ENCODE assay signal across 8 cellular contexts in genomic region chr17:78359216-78359935, GRCh38. TPM values are rescaled to one million over a fixed set of nuclear protein-coding genes. Genes with fewer than 3 reads are reported as not detected.
A peak's percentile ranks its signal among the peaks of the same experiment; 100 is the strongest.
DNase-seq lines count a peak whose midpoint lies in the region; ATAC-seq and TF ChIP-seq lines count a peak whose summit lies in the region.

No MANE protein-coding gene starts in this region.

- peaks cover 26 to 32% of the 10 kb centered on the region in 2 experiments for H3K4me1 ChIP-seq in SK-N-SH (ENCODE audit: control insufficient read depth in 1 of 2, insufficient read depth in 2 of 2, low read depth in 1 of 2, low read length in 1 of 2)
- H3K4me1 ChIP-seq in endodermal cell (ENCODE audit: control insufficient read depth, insufficient read depth, low read length) = peaks cover 4% of the 10 kb centered on the region
- peaks cover 11 to 33% of the 10 kb centered on the region in 2 donors for H3K4me1 ChIP-seq in muscle layer of duodenum (ENCODE audit: control insufficient read depth in 1 of 2, insufficient read depth in 2 of 2, low read length in 2 of 2)
- peaks cover 2 to 5% of the 10 kb centered on the region in 2 donors for H3K4me1 ChIP-seq in aorta (ENCODE audit: control insufficient read depth in 1 of 2, insufficient read depth in 2 of 2, low read length in 2 of 2)

- peak overlapping the region; percentile 80 for H3K27ac Mint-ChIP-seq in endodermal cell

- H3K9me3 Mint-ChIP-seq in endodermal cell = no peaks in the 10 kb centered on the region

- H3K79me2 ChIP-seq in SK-N-SH (ENCODE audit: insufficient read depth) = peaks cover 53% of the 10 kb centered on the region

- peak overlapping the region; percentile 86 to 94 for H3K4me3 ChIP-seq in SK-N-SH (ENCODE audit: low read depth in 2 of 2, low read length in 1 of 2)
- H3K4me3 ChIP-seq in endodermal cell (ENCODE audit: low read length) = peak overlapping the region; percentile 94
- peak overlapping the region; percentile 90 to 98 for H3K4me3 ChIP-seq in muscle layer of duodenum (ENCODE audit: low read depth in 1 of 2, low read length in 2 of 2)
- peak overlapping the region; percentile 35 to 94 for H3K4me3 ChIP-seq in aorta (ENCODE audit: low read length in 2 of 2)

- H3K9me3 ChIP-seq in SK-N-SH (no peaks in the 10 kb centered on the region), endodermal cell (ENCODE audit: control insufficient read depth, low read length) (no peaks in the 10 kb centered on the region), muscle layer of duodenum (ENCODE audit: control insufficient read depth in 1 of 2, low read length in 2 of 2) (no peaks in the 10 kb centered on the region), aorta (ENCODE audit: control insufficient read depth, low read length) (no peaks in the 10 kb centered on the region)

- peaks cover 8% of the 10 kb centered on the region for H3K27me3 Mint-ChIP-seq in endodermal cell (ENCODE audit: insufficient read depth)

- H3K4me3 Mint-ChIP-seq in endodermal cell = peak overlapping the region; percentile 83

- peaks cover 34 to 37% of the 10 kb centered on the region in 2 experiments for H3K36me3 ChIP-seq in SK-N-SH (replicated peaks in 1 of 2; ENCODE audit: control insufficient read depth in 1 of 2, insufficient read depth in 2 of 2, low read length in 1 of 2)
- peaks cover 43% of the 10 kb centered on the region for H3K36me3 ChIP-seq in endodermal cell (ENCODE audit: control insufficient read depth, insufficient read depth, low read length)
- H3K36me3 ChIP-seq in muscle layer of duodenum (ENCODE audit: control insufficient read depth in 1 of 2, insufficient read depth in 2 of 2, low read length in 2 of 2) = peaks cover 14 to 29% of the 10 kb centered on the region in 2 donors
- no peaks in the 10 kb centered on the region for H3K36me3 ChIP-seq in aorta (ENCODE audit: control insufficient read depth in 1 of 2, insufficient read depth in 2 of 2, low read length in 1 of 2)

- peak overlapping the region; percentile 93 for H3K9ac ChIP-seq in SK-N-SH
- peak overlapping the region; percentile 84 for H3K9ac ChIP-seq in endodermal cell (ENCODE audit: extremely low read depth, low read length, poor library complexity, severe bottlenecking)

- TF ChIP-seq CTCF in SK-N-SH (IDR thresholded peaks at IDR 0.05) (no peak), endodermal cell (conservative IDR thresholded peaks at IDR 0.05) (no peak)

- H4K20me1 ChIP-seq in SK-N-SH (ENCODE audit: insufficient read depth) = peaks cover 34% of the 10 kb centered on the region

- peaks cover 32% of the 10 kb centered on the region for H3K36me3 Mint-ChIP-seq in endodermal cell (ENCODE audit: low read depth)

- H3K4me1 Mint-ChIP-seq in endodermal cell = peaks cover 54% of the 10 kb centered on the region

- peak overlapping the region; percentile 91 to 92 for H3K27ac ChIP-seq in SK-N-SH (ENCODE audit: low read depth in 2 of 2, low read length in 1 of 2)
- H3K27ac ChIP-seq in endodermal cell (ENCODE audit: low read depth, low read length) = peak overlapping the region; percentile 77
- peak overlapping the region; percentile 88 for H3K27ac ChIP-seq in muscle layer of duodenum (ENCODE audit: low read length)
- H3K27ac ChIP-seq in aorta (ENCODE audit: low read depth in 1 of 2, low read length in 2 of 2) = peak overlapping the region; percentile 70 to 83

- CTCF ChIA-PET in SK-N-SH (lab: Yijun Ruan, JAX) = interaction anchor here (0.7 to 15.1 kb wide), 15 partner anchors 7 to 108 kb away, joined by 3 to 327 read pairs (median 5); partner anchors contain the start of gene PGS1

- DNase-seq in stimulated activated CD4-positive, alpha-beta T cell treated with anti-CD3 and anti-CD28 coated beads, Interleukin-15, amount 100 ng/mL, for 24 hours = peak; percentile 58
- DNase-seq in stimulated activated CD4-positive, alpha-beta T cell treated with anti-CD3 and anti-CD28 coated beads, Interleukin-1b, Interleukin-23, amount 100 ng/mL, for 48 hours = no peak
- peak; percentile 90 for DNase-seq in SK-N-SH
- DNase-seq in endodermal cell = no peak
- peak in 1 of 2 donors; percentile 78 for DNase-seq in aorta

- peak; percentile 52 for ATAC-seq in aorta (ENCODE audit: low FRiP score)
- no peak for ATAC-seq in HG03342 (IDR thresholded peaks at IDR 0.05; ENCODE audit: unreplicated experiment)
- no peak for ATAC-seq in HG03565 (IDR thresholded peaks at IDR 0.05; ENCODE audit: unreplicated experiment)

- peak overlapping the region; percentile 98 for H3K4me2 ChIP-seq in SK-N-SH

- no peak overlapping the region for H2AFZ ChIP-seq in SK-N-SH (ENCODE audit: low read depth)

- H3K27me3 ChIP-seq in SK-N-SH (ENCODE audit: insufficient read depth) (no peaks in the 10 kb centered on the region), endodermal cell (ENCODE audit: control insufficient read depth, insufficient read depth, low read length, poor library complexity, severe bottlenecking) (no peaks in the 10 kb centered on the region), muscle layer of duodenum (ENCODE audit: low read depth, low read length) (no peaks in the 10 kb centered on the region), aorta (ENCODE audit: control insufficient read depth in 1 of 2, insufficient read depth in 2 of 2, low read length in 1 of 2) (no peaks in the 10 kb centered on the region)

- 0 out of 4 replicates have a peak, but pooled peaks of 1 of the 2 experiments have one; percentile 4 for TF ChIP-seq EP300 in SK-N-SH (IDR thresholded peaks at IDR 0.05; ENCODE audit: borderline replicate concordance in 1 of 2, low read depth in 1 of 2, low read length in 1 of 2)

- H3F3A ChIP-seq in SK-N-SH (replicated peaks; ENCODE audit: insufficient read depth) = peaks cover 35% of the 10 kb centered on the region

- intact Hi-C loops in aorta (cut with DNase I) = loop anchor here in 1 of 2 donors (2.0 kb wide), 1 partner anchor 69 kb away; no protein-coding TSS in a partner anchor

- 3% methylated on average over 58 of the region's 76 CpGs for WGBS in SK-N-SH (ENCODE audit: low lambda C conversion rate)
- WGBS in endodermal cell (ENCODE audit: insufficient coverage in 1 of 2, insufficient read length in 1 of 2), 2 experiments = 0% methylated on average over 16 to 76 of the region's 76 CpGs
- 0 to 1% methylated on average over 66 to 76 of the region's 76 CpGs for WGBS in aorta, 2 donors

- no peak for TF ChIP-seq RAD21 in SK-N-SH (IDR thresholded peaks at IDR 0.05; ENCODE audit: low read length)

- POLR2A ChIA-PET in SK-N-SH (lab: Yijun Ruan, JAX) = interaction anchor here (0.7 to 2.0 kb wide), 7 partner anchors 10 to 985 kb away, joined by 3 to 7 read pairs (median 3); no protein-coding TSS in a partner anchor

- no peaks in the 10 kb centered on the region for H3K9me2 ChIP-seq in SK-N-SH

TF ChIP-seq in SK-N-SH, 30 proteins besides CTCF, POLR2A, EP300 and RAD21 (continues in another document):
- TF ChIP-seq FOXJ3 (CRISPR knock-in tag; IDR thresholded peaks at IDR 0.05) = no peak
- TF ChIP-seq POLR2AphosphoS5 (IDR thresholded peaks at IDR 0.05; ENCODE audit: low read depth, low read length) = no peak
- no peak for TF ChIP-seq IRF3 (IDR thresholded peaks at IDR 0.05; ENCODE audit: low read depth, low read length)
- TF ChIP-seq NFIC (IDR thresholded peaks at IDR 0.05; ENCODE audit: borderline replicate concordance) = 0 out of 2 replicates have a peak, but pooled peaks have one; percentile 7
- TF ChIP-seq GABPA (IDR thresholded peaks at IDR 0.05; ENCODE audit: low read depth) = no peak
- TF ChIP-seq FOSL2 (IDR thresholded peaks at IDR 0.05; ENCODE audit: borderline replicate concordance, low read depth) = no peak
- TF ChIP-seq TAF1 (IDR thresholded peaks at IDR 0.05; ENCODE audit: borderline replicate concordance, low read depth, low read length) = no peak
- TF ChIP-seq JUND (IDR thresholded peaks at IDR 0.05) = no peak
- no peak for TF ChIP-seq ZBTB33 (IDR thresholded peaks at IDR 0.05; ENCODE audit: borderline replicate concordance, low read depth)
- peak; percentile 12; the same call in 1 of the 2 replicates for TF ChIP-seq TCF12 (IDR thresholded peaks at IDR 0.05)

RNA-seq across cellular contexts. Expression of gene SOCS3, which starts 0.5 kb away (rescaled TPM):
- polyA plus RNA-seq in SK-N-SH (2012; rRNA removed) = 24.9 and 26.1 TPM in 2 replicates
- 16.5 and 23.9 TPM in 2 replicates for polyA plus RNA-seq in SK-N-SH (2012; cell fraction: cytosol; rRNA removed)
- polyA plus RNA-seq in SK-N-SH (2012; cell fraction: nucleus; rRNA removed) = 51.0 and 55.2 TPM in 2 replicates
- total RNA-seq in endodermal cell = 10 to 100 TPM; 54.2 to 75.3 TPM
- polyA plus RNA-seq in endodermal cell (2013, experiment 1 of 2) = 15.1 TPM
- polyA plus RNA-seq in endodermal cell (2013, experiment 2 of 2) = 19.8 TPM
- total RNA-seq in aorta = 100 to 1,000 TPM; 107 to 182 TPM
- polyA plus RNA-seq in aorta = 10 to 100 TPM; 15.5 to 76.1 TPM

RNA-seq across cellular contexts. Expression of gene PGS1, which starts 19.1 kb away (rescaled TPM):
- polyA plus RNA-seq in SK-N-SH (2012; rRNA removed) = 88.4 and 106 TPM in 2 replicates
- polyA plus RNA-seq in SK-N-SH (2012; cell fraction: cytosol; rRNA removed) = 35.9 and 56.9 TPM in 2 replicates
- 264 and 311 TPM in 2 replicates for polyA plus RNA-seq in SK-N-SH (2012; cell fraction: nucleus; rRNA removed)
- 10 to 100 TPM; 57.1 to 58.2 TPM for total RNA-seq in endodermal cell
- 33.1 TPM for polyA plus RNA-seq in endodermal cell (2013, experiment 1 of 2)
- polyA plus RNA-seq in endodermal cell (2013, experiment 2 of 2) = 32.3 TPM
- 10 to 100 TPM; 46.5 to 67.0 TPM for total RNA-seq in aorta
- polyA plus RNA-seq in aorta = 10 to 100 TPM in 1 of 2 donors, 1 to 10 TPM in 1; 9.9 to 30.3 TPM

Comparison
In these comparisons a context has a peak if more than half of its experiments do, and no peak if none do; other contexts are left out.
1. DNase-seq: peak in stimulated activated CD4-positive, alpha-beta T cell treated with anti-CD3 and anti-CD28 coated beads, Interleukin-15, amount 100 ng/mL, for 24 hours (single experiment) and SK-N-SH (single experiment); none in stimulated activated CD4-positive, alpha-beta T cell treated with anti-CD3 and anti-CD28 coated beads, Interleukin-1b, Interleukin-23, amount 100 ng/mL, for 48 hours (single experiment) and endodermal cell (single experiment).
2. Peak in every context shown above with its lines, with median percentiles within 50 percentile points of each other: H3K27ac ChIP-seq and H3K4me3 ChIP-seq.